Comparison of ENCODE assay signal across 8 cellular contexts in genomic region chr1:203512830-203513578, GRCh38. TPM values are rescaled to one million over a fixed set of nuclear protein-coding genes. Genes with fewer than 3 reads are reported as not detected.
DNase-seq lines count a peak whose midpoint lies in the region; ATAC-seq and TF ChIP-seq lines count a peak whose summit lies in the region.

No MANE protein-coding gene starts in this region.

- WGBS in IMR-90 (ENCODE audit: extremely low coverage in 2 of 2, insufficient read length in 1 of 2), 2 experiments = 9% methylated on average over 4 of the region's 10 CpGs; no CpG with 5 or more reads in 1 of the 2 experiments

- H3K4me3 Mint-ChIP-seq in progenitor cell of endocrine pancreas (ENCODE audit: low read depth) = no peak overlapping the region

- peaks cover 10 to 50% of the 10 kb centered on the region in 2 experiments; a peak in 3 of 4 replicates for H3K79me1 ChIP-seq in IMR-90 (ENCODE audit: low read depth in 1 of 2, low read length in 2 of 2)

- H3K4me1 Mint-ChIP-seq in progenitor cell of endocrine pancreas (ENCODE audit: low read depth) = peaks cover 37% of the 10 kb centered on the region

- peak overlapping the region; percentile 99 for H2BK120ac ChIP-seq in IMR-90 (ENCODE audit: low read depth, low read length)

- no peaks in the 10 kb centered on the region for H3K27me3 ChIP-seq in IMR-90 (ENCODE audit: control insufficient read depth, insufficient read depth, low read length)

- no peak for TF ChIP-seq CTCF in IMR-90 (conservative IDR thresholded peaks at IDR 0.05; ENCODE audit: low read depth, low read length)
- no peak for TF ChIP-seq CTCF in progenitor cell of endocrine pancreas (IDR thresholded peaks at IDR 0.05; ENCODE audit: unreplicated experiment)

- H4K91ac ChIP-seq in IMR-90 (ENCODE audit: insufficient read depth, low read depth, low read length) = peak overlapping the region; percentile 99

- H2BK20ac ChIP-seq in IMR-90 (ENCODE audit: low read depth, low read length) = peak overlapping the region; percentile 98

- no peak; the same call in 1 of the 2 replicates for TF ChIP-seq POLR2A in IMR-90 (IDR thresholded peaks at IDR 0.05; ENCODE audit: low read depth, low read length)

- peak overlapping the region; percentile 91 for H3K56ac ChIP-seq in IMR-90 (ENCODE audit: extremely low read depth, insufficient read depth, low read length)

- peak; percentile 48 for TF ChIP-seq RAD21 in IMR-90 (IDR thresholded peaks at IDR 0.05; ENCODE audit: low read length)

- peak overlapping the region; percentile 98 for H2BK15ac ChIP-seq in IMR-90 (ENCODE audit: low read depth, low read length)

- peak overlapping the region; percentile 99 for H2AK5ac ChIP-seq in IMR-90 (ENCODE audit: low read depth, low read length)

- peaks cover 20% of the 10 kb centered on the region for H3K27me3 Mint-ChIP-seq in progenitor cell of endocrine pancreas

- POLR2A ChIA-PET in IMR-90 (lab: Charles Lee; ENCODE audit: unreplicated experiment) = no interaction called here

- dilution Hi-C loops in IMR-90 (cut with HindIII; ENCODE audit: low sequenced_read_pairs, unreplicated experiment) = no loop called here

- no peak overlapping the region for H3K4me3 ChIP-seq in IMR-90 (ENCODE audit: insufficient read depth, low read depth, low read length)

- in situ Hi-C loops in IMR-90 (cut with MboI; ENCODE audit: low sequenced_read_pairs) = no loop called here

- H3K27ac Mint-ChIP-seq in progenitor cell of endocrine pancreas = peak overlapping the region; percentile 65

- H2AFZ ChIP-seq in IMR-90 (replicated peaks; ENCODE audit: low read length, poor library complexity) = peak overlapping the region; percentile 77

- CTCF ChIA-PET in IMR-90 (lab: Yijun Ruan, JAX) = no interaction called here

- intact Hi-C loops in IMR-90 (cut with micrococcal nuclease) = loop anchor here (2.0 kb wide), 1 partner anchor 44 kb away; no protein-coding TSS in a partner anchor

- peaks cover 34% of the 10 kb centered on the region for H3K4me1 ChIP-seq in IMR-90 (ENCODE audit: control insufficient read depth, insufficient read depth, low read length)

- peak overlapping the region; percentile 66 for H3K9ac ChIP-seq in IMR-90 (ENCODE audit: low read depth, low read length)

- H4K20me1 ChIP-seq in IMR-90 (ENCODE audit: insufficient read depth, low read length) = no peaks in the 10 kb centered on the region

- peak; percentile 94 for DNase-seq in AG20443 (ENCODE audit: low spot score)
- peak; percentile 97 for DNase-seq in IMR-90
- peak; percentile 34 for DNase-seq in activated CD8-positive, alpha-beta memory T cell treated with anti-CD3 and anti-CD28 coated beads, Interleukin-2, amount 50 U/mL, for 4 hours
- peak; percentile 89 for DNase-seq in fibroblast of peridontal ligament (ENCODE audit: extremely low read depth)
- no peak for DNase-seq in progenitor cell of endocrine pancreas (ENCODE audit: low spot score, unreplicated experiment)
- no peak for DNase-seq in COLO668 (lab: John Stamatoyannopoulos, UW; ENCODE audit: unreplicated experiment)
- no peak for DNase-seq in cerebellar nuclear complex (lab: John Stamatoyannopoulos, UW)
- DNase-seq in NCI-H69 (lab: John Stamatoyannopoulos, UW) = no peak

- peaks cover 38% of the 10 kb centered on the region for H3K9me1 ChIP-seq in IMR-90 (ENCODE audit: insufficient read depth, low read length)

- H3K36me3 Mint-ChIP-seq in progenitor cell of endocrine pancreas (ENCODE audit: insufficient read depth) = no peaks in the 10 kb centered on the region

- peak overlapping the region; percentile 99 for H2AK9ac ChIP-seq in IMR-90 (replicated peaks; ENCODE audit: low read depth, low read length, poor library complexity)

- no peaks in the 10 kb centered on the region for H3K36me3 ChIP-seq in IMR-90 (ENCODE audit: control insufficient read depth, insufficient read depth, low read length)

- H2BK5ac ChIP-seq in IMR-90 (ENCODE audit: low read depth, low read length, poor library complexity, severe bottlenecking) = peak overlapping the region; percentile 98

- peak overlapping the region; percentile 88 for H4K5ac ChIP-seq in IMR-90 (ENCODE audit: low read depth, low read length)

- H3K4ac ChIP-seq in IMR-90 (ENCODE audit: low read depth, low read length) = peak overlapping the region; percentile 99

- H4K8ac ChIP-seq in IMR-90 (ENCODE audit: low read depth in 2 of 2, low read length in 2 of 2) = peak overlapping the region; percentile 87 to 96

- H3K27ac ChIP-seq in IMR-90 (ENCODE audit: insufficient read depth, low read length) = peak overlapping the region; percentile 93

- no peaks in the 10 kb centered on the region for H3K9me3 ChIP-seq in IMR-90 (ENCODE audit: control insufficient read depth, insufficient read depth, low read length)

- peak overlapping the region; percentile 97 for H3K14ac ChIP-seq in IMR-90 (replicated peaks; ENCODE audit: low read depth, low read length)

- peak overlapping the region; percentile 98 for H3K23ac ChIP-seq in IMR-90 (ENCODE audit: low read depth, low read length)

- ATAC-seq in IMR-90 (ENCODE audit: low read depth) = peak; percentile 91

- BruUV-seq in IMR-90 (replicated peaks; lab: Mats Ljungman, UMichigan) = no TSS peak

- H3K4me2 ChIP-seq in IMR-90 (ENCODE audit: low read depth, low read length) = peak overlapping the region; percentile 49

- H3K18ac ChIP-seq in IMR-90 (ENCODE audit: low read depth, low read length) = peak overlapping the region; percentile 85

- H3K9me3 Mint-ChIP-seq in progenitor cell of endocrine pancreas (ENCODE audit: low read depth) = no peaks in the 10 kb centered on the region

TF ChIP-seq in IMR-90, 13 proteins besides CTCF, POLR2A, EP300 and RAD21:
- TF ChIP-seq MXI1 (IDR thresholded peaks at IDR 0.05; ENCODE audit: borderline replicate concordance, low read depth, low read length) (peak; percentile 86), ELK1 (IDR thresholded peaks at IDR 0.05; ENCODE audit: borderline replicate concordance, low read depth, low read length) (no peak), BHLHE40 (IDR thresholded peaks at IDR 0.05; ENCODE audit: low read depth, low read length) (peak; percentile 94), FOS (IDR thresholded peaks at IDR 0.05; ENCODE audit: low read depth, low read length) (peak; percentile 91), CEBPB (IDR thresholded peaks at IDR 0.05; ENCODE audit: low read depth, low read length) (peak; percentile 5; the same call in 1 of the 2 replicates), NFE2L2 (IDR thresholded peaks at IDR 0.05; ENCODE audit: low read depth, low read length) (no peak), RCOR1 (IDR thresholded peaks at IDR 0.05; ENCODE audit: insufficient replicate concordance, low read length) (no peak), CHD1 (IDR thresholded peaks at IDR 0.05; ENCODE audit: low read depth, low read length) (no peak; the same call in 1 of the 2 replicates), USF2 (IDR thresholded peaks at IDR 0.05; ENCODE audit: low read depth, low read length) (no peak), MAZ (IDR thresholded peaks at IDR 0.05; ENCODE audit: borderline replicate concordance, low read depth, low read length) (peak; percentile 56; the same call in 1 of the 2 replicates)

RNA-seq across cellular contexts. Expression of gene OPTC, which starts 19.1 kb away (rescaled TPM):
- total RNA-seq in IMR-90 (2012; rRNA removed) (not detected in 2 replicates), progenitor cell of endocrine pancreas (not detected in 2 replicates)
- not detected in 2 replicates for polyA plus RNA-seq in IMR-90 (2012; rRNA removed)
- polyA plus RNA-seq in IMR-90 (2012; cell fraction: cytosol; rRNA removed) = not detected in 2 replicates
- not detected in 2 replicates for polyA plus RNA-seq in IMR-90 (2012; cell fraction: nucleus; rRNA removed; ENCODE audit: low replicate concordance)

RNA-seq across cellular contexts. Expression of gene PRELP, which starts 37.4 kb away (rescaled TPM):
- total RNA-seq in IMR-90 (2012; rRNA removed) (under 0.01 TPM in 1 of 2 replicates, not detected in the other), progenitor cell of endocrine pancreas (0.04 and 0.14 TPM in 2 replicates)
- 0.47 and 0.56 TPM in 2 replicates for polyA plus RNA-seq in IMR-90 (2012; rRNA removed)
- 0.25 and 0.69 TPM in 2 replicates for polyA plus RNA-seq in IMR-90 (2012; cell fraction: cytosol; rRNA removed)
- 0.14 and 0.26 TPM in 2 replicates for polyA plus RNA-seq in IMR-90 (2012; cell fraction: nucleus; rRNA removed; ENCODE audit: low replicate concordance)

Comparison
In these comparisons a context has a peak if more than half of its experiments do, and no peak if none do; other contexts are left out.
1. DNase-seq: peak in AG20443 (single experiment), IMR-90 (single experiment), activated CD8-positive, alpha-beta memory T cell treated with anti-CD3 and anti-CD28 coated beads, Interleukin-2, amount 50 U/mL, for 4 hours (single experiment) and fibroblast of peridontal ligament (single experiment); none in progenitor cell of endocrine pancreas (single experiment), COLO668 (single experiment), cerebellar nuclear complex (0 of 2) and NCI-H69 (single experiment).